In the genomic region with DNA sequence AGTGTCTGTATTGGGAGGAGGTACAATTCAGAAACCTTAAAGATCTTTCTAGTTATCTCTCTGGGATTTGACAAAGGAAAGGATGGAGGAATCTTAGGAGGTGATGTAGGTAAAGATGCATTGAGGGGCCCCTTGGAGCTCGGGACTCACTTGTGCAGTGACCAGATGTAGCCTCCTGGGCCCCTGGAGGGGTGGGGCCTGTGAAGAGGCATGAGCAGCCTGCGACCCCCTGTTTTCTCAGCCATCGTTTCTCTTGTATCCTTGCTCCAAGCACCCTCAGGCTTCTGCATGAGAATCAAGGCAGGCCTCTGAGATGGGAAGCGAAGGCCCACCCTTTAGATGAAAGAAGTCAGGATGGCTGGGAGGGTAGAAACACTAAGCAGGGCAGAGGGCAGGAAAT, we compare ENCODE assay signal across 1 cellular context.
A peak's percentile ranks its signal among the peaks of the same experiment; 100 is the strongest.
TF ChIP-seq lines count a peak whose summit lies in the region.

No MANE protein-coding gene starts in this region.

TF ChIP-seq in K562, 482 proteins besides CTCF, POLR2A, EP300 and RAD21:
- TF ChIP-seq RFX5 (IDR thresholded peaks at IDR 0.05; ENCODE audit: low read depth, low read length) = no peak
- TF ChIP-seq ZNF830 (CRISPR knock-in tag; IDR thresholded peaks at IDR 0.05) = no peak
- TF ChIP-seq, protein P1, sequence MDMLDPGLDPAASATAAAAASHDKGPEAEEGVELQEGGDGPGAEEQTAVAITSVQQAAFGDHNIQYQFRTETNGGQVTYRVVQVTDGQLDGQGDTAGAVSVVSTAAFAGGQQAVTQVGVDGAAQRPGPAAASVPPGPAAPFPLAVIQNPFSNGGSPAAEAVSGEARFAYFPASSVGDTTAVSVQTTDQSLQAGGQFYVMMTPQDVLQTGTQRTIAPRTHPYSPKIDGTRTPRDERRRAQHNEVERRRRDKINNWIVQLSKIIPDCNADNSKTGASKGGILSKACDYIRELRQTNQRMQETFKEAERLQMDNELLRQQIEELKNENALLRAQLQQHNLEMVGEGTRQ (CRISPR knock-in tag; IDR thresholded peaks at IDR 0.05) = 0 out of 2 replicates have a peak, but pooled peaks have one; percentile 5
